In genomic region chr11:60018058-60018457, GRCh38 we compare ENCODE assay signal across 25 cellular contexts. TPM values are rescaled to one million over a fixed set of nuclear protein-coding genes. Genes with fewer than 3 reads are reported as not detected.
DNase-seq lines count a peak whose midpoint lies in the region; ATAC-seq, FAIRE-seq and TF ChIP-seq lines count a peak whose summit lies in the region.
"Had no signal": no experiment of that assay in that cellular context is flagged by ENCODE, and none has a peak within 500 bp of the region (broad histone marks: within the 10 kb centered on the region; RNA-seq: fewer than 3 reads in every experiment).

No MANE protein-coding gene starts in this region.

- H3K23me2 ChIP-seq in H1 (ENCODE audit: low read depth, low read length): no peaks in the 10 kb centered on the region

- H4K8ac ChIP-seq in H1 (ENCODE audit: extremely low read depth, insufficient read depth, low read length) (no peak overlapping the region), mesendoderm (ENCODE audit: low read depth, low read length) (no peak overlapping the region)

- POLR2A ChIA-PET in H1 (lab: Charles Lee; ENCODE audit: partially characterized antibody): no interaction called here

- H4K20me1 ChIP-seq in GM23338 (replicated peaks; ENCODE audit: insufficient read depth): no peaks in the 10 kb centered on the region
- H4K20me1 ChIP-seq in H1 (replicated peaks in 1 of 2; ENCODE audit: control insufficient read depth in 1 of 2, insufficient read depth in 2 of 2, low read length in 2 of 2): no peaks in the 10 kb centered on the region

- H2BK15ac ChIP-seq in H1 (ENCODE audit: low read length): no peak overlapping the region
- no peak overlapping the region for H2BK15ac ChIP-seq in mesendoderm (replicated peaks; ENCODE audit: low read depth)

- no peak overlapping the region for H3K56ac ChIP-seq in H1 (replicated peaks; ENCODE audit: insufficient read length, low read depth, low read length)
- no peak overlapping the region for H3K56ac ChIP-seq in mesendoderm (ENCODE audit: low read length)

- peaks cover 0 to 8% of the 10 kb centered on the region in 2 experiments; a peak in 1 of 4 replicates for H3K9me3 ChIP-seq in H1 (ENCODE audit: insufficient read depth in 2 of 2, low read depth in 1 of 2, low read length in 1 of 2)
- H3K9me3 ChIP-seq: A549 had no signal

- TF ChIP-seq EP300 in H1 (IDR thresholded peaks at IDR 0.05; ENCODE audit: borderline replicate concordance in 1 of 2, low read depth in 2 of 2, low read length in 2 of 2): no peak

- no peak overlapping the region for H3K4me3 Mint-ChIP-seq in GM23338
- H3K4me3 Mint-ChIP-seq: CD4-positive, alpha-beta memory T cell; H9 had no signal

- DNase-seq in GM23338 (ENCODE audit: low spot score) (peak; percentile 48), NB4 (ENCODE audit: low read depth) (peak; percentile 4), H1 (ENCODE audit: low read depth in 1 of 2, low spot score in 2 of 2) (no peak), mesendoderm (peak; percentile 11), GM20000 (ENCODE audit: low spot score) (no peak), lower leg skin (ENCODE audit: low spot score in 2 of 2) (no peak)
- DNase-seq: 8988T; ACHN; C1 segment of cervical spinal cord; Calu3; CD4-positive, alpha-beta memory T cell; COR-L47; DMS53; DMS79 treated with DMSO at 0.1 percent for 48 hours; GOT3; H9 had no signal

- H2AFZ ChIP-seq in GM23338 (no peak overlapping the region), H1 (ENCODE audit: low read length) (no peak overlapping the region)

- H4K5ac ChIP-seq in H1 (ENCODE audit: insufficient read length, low read depth, low read length) (no peak overlapping the region), mesendoderm (ENCODE audit: low read length) (no peak overlapping the region)

- H4K91ac ChIP-seq in H1 (replicated peaks; ENCODE audit: insufficient read length, low read length): no peak overlapping the region

- H3K23ac ChIP-seq in H1 (ENCODE audit: insufficient read length) (no peak overlapping the region), mesendoderm (ENCODE audit: low read length) (no peak overlapping the region)

- CTCF ChIA-PET in H1 (lab: Charles Lee; ENCODE audit: partially characterized antibody): no interaction called here

- H2BK120ac ChIP-seq in H1 (replicated peaks; ENCODE audit: low read depth, low read length): no peak overlapping the region
- no peak overlapping the region for H2BK120ac ChIP-seq in mesendoderm (ENCODE audit: low read depth, low read length)

- H3K27me3 ChIP-seq in GM23338 (ENCODE audit: insufficient read depth): no peaks in the 10 kb centered on the region
- no peaks in the 10 kb centered on the region for H3K27me3 ChIP-seq in H1 (replicated peaks in 1 of 4; ENCODE audit: control insufficient read depth in 3 of 4, extremely low read depth in 1 of 4, insufficient read depth in 3 of 4, low read length in 3 of 4)
- H3K27me3 ChIP-seq in mesendoderm (ENCODE audit: insufficient read depth, low read length, poor library complexity): no peaks in the 10 kb centered on the region

- H2BK20ac ChIP-seq in H1 (ENCODE audit: low read length): no peak overlapping the region

- no peak overlapping the region for H3K4me2 ChIP-seq in GM23338
- H3K4me2 ChIP-seq in H1 (ENCODE audit: insufficient read depth in 1 of 2, low read depth in 2 of 2, low read length in 2 of 2): no peak overlapping the region
- no peak overlapping the region for H3K4me2 ChIP-seq in mesendoderm (ENCODE audit: low read length)
- H3K4me2 ChIP-seq: A549 had no signal

- H3K4me3 ChIP-seq in GM23338: no peak overlapping the region
- no peak overlapping the region for H3K4me3 ChIP-seq in NB4 (ENCODE audit: low read depth, low read length)
- H3K4me3 ChIP-seq in H1 (ENCODE audit: extremely low read depth in 1 of 4, insufficient read depth in 2 of 4, low read depth in 3 of 4, low read length in 4 of 4): no peak overlapping the region
- no peak overlapping the region for H3K4me3 ChIP-seq in mesendoderm (ENCODE audit: low read length)
- no peak overlapping the region for H3K4me3 ChIP-seq in lower leg skin (ENCODE audit: low read depth, poor library complexity, severe bottlenecking)
- H3K4me3 ChIP-seq: A549 had no signal

- no peak overlapping the region for H2AK5ac ChIP-seq in H1 (ENCODE audit: low read depth, low read length)
- H2AK5ac ChIP-seq in mesendoderm (ENCODE audit: low read length): no peak overlapping the region

- no peak for TF ChIP-seq RAD21 in H1 (IDR thresholded peaks at IDR 0.05 in 1 of 2, conservative IDR thresholded peaks at IDR 0.05 in 1 of 2; ENCODE audit: low read depth in 2 of 2, low read length in 2 of 2)

- H3K79me2 ChIP-seq in GM23338 (replicated peaks; ENCODE audit: insufficient read depth): no peaks in the 10 kb centered on the region
- no peaks in the 10 kb centered on the region for H3K79me2 ChIP-seq in H1 (ENCODE audit: control insufficient read depth in 1 of 2, insufficient read depth in 2 of 2, low read length in 2 of 2)
- no peaks in the 10 kb centered on the region for H3K79me2 ChIP-seq in mesendoderm (ENCODE audit: control insufficient read depth, insufficient read depth, low read length)

- H3F3A ChIP-seq in GM23338 (replicated peaks; ENCODE audit: low read depth): no peaks in the 10 kb centered on the region

- H2BK5ac ChIP-seq in H1 (ENCODE audit: low read depth, low read length) (no peak overlapping the region), mesendoderm (ENCODE audit: low read length) (no peak overlapping the region)

- H3K4me1 Mint-ChIP-seq in GM23338: peaks cover 7% of the 10 kb centered on the region; the same call in 2 of the 3 replicates
- H3K4me1 Mint-ChIP-seq: CD4-positive, alpha-beta memory T cell had no signal

- intact Hi-C loops in lower leg skin (cut with DNase I; ENCODE audit: low total_unique reads): no loop called here

- H3K27me3 Mint-ChIP-seq in GM23338 (ENCODE audit: insufficient read depth, low read depth, poor library complexity): peaks cover 3% of the 10 kb centered on the region

- H3K4me1 ChIP-seq in GM23338 (ENCODE audit: insufficient read depth): peaks cover 9% of the 10 kb centered on the region; the same call in 1 of the 2 replicates
- peaks cover 0 to 5% (median 0%) of the 10 kb centered on the region in 4 experiments; a peak in 2 of 7 replicates for H3K4me1 ChIP-seq in H1 (replicated peaks in 1 of 4; ENCODE audit: control insufficient read depth in 3 of 4, insufficient read depth in 4 of 4, low read length in 3 of 4)
- no peaks in the 10 kb centered on the region for H3K4me1 ChIP-seq in mesendoderm (ENCODE audit: control insufficient read depth, low read depth, low read length)
- H3K4me1 ChIP-seq: A549 had no signal

- H3K4ac ChIP-seq in H1 (replicated peaks; ENCODE audit: insufficient read length, low read depth, low read length): no peak overlapping the region
- no peak overlapping the region for H3K4ac ChIP-seq in mesendoderm (ENCODE audit: low read depth, low read length)

- H3K79me1 ChIP-seq in H1 (ENCODE audit: low read depth, low read length) (no peaks in the 10 kb centered on the region), mesendoderm (ENCODE audit: low read length) (no peaks in the 10 kb centered on the region)

- H3K18ac ChIP-seq in H1 (ENCODE audit: extremely low read depth, low read length): no peak overlapping the region
- H3K18ac ChIP-seq in mesendoderm (ENCODE audit: low read length): no peak overlapping the region

- H3K36me3 Mint-ChIP-seq in GM23338 (ENCODE audit: low read depth): peaks cover 8% of the 10 kb centered on the region; the same call in 2 of the 3 replicates
- H3K36me3 Mint-ChIP-seq: CD4-positive, alpha-beta memory T cell had no signal

- H3K9me3 Mint-ChIP-seq in GM23338: peaks cover 4% of the 10 kb centered on the region; the same call in 2 of the 3 replicates

- TF ChIP-seq CTCF in GM23338 (conservative IDR thresholded peaks at IDR 0.05; ENCODE audit: low read depth in 2 of 2): no peak
- no peak for TF ChIP-seq CTCF in NB4 (IDR thresholded peaks at IDR 0.05; ENCODE audit: low read depth, low read length)
- TF ChIP-seq CTCF in H1 (IDR thresholded peaks at IDR 0.05; ENCODE audit: control extremely low read depth in 1 of 3, insufficient read depth in 1 of 3, low read depth in 1 of 3, low read length in 3 of 3): no peak
- no peak for TF ChIP-seq CTCF in GM20000 (IDR thresholded peaks at IDR 0.05; ENCODE audit: extremely low read depth, missing control alignments)
- TF ChIP-seq CTCF in lower leg skin (IDR thresholded peaks at IDR 0.05): no peak

- H3K9ac ChIP-seq in H1 (replicated peaks in 1 of 4; ENCODE audit: extremely low read depth in 1 of 4, low read depth in 3 of 4, low read length in 3 of 4) (no peak overlapping the region; a peak in 1 of 7 replicates), mesendoderm (ENCODE audit: low read length) (no peak overlapping the region)

- peak; percentile 64 for ATAC-seq in GM23338
- ATAC-seq in HG02885 (IDR thresholded peaks at IDR 0.05; ENCODE audit: poor library complexity, unreplicated experiment): no peak
- ATAC-seq in GM18498 (IDR thresholded peaks at IDR 0.05; ENCODE audit: unreplicated experiment): no peak
- ATAC-seq: A549, HCT116 had no signal

- WGBS in H1 (ENCODE audit: extremely low coverage in 1 of 2, insufficient coverage in 1 of 2, insufficient read length in 1 of 2, insufficient replicate concordance in 2 of 2, low coverage in 1 of 2, low lambda C conversion rate in 2 of 2, missing lambda C conversion rate in 1 of 2), 2 experiments: 73% methylated on average over 8 of the region's 8 CpGs; no CpG with 5 or more reads in 1 of the 2 experiments
- WGBS in mesendoderm (ENCODE audit: extremely low coverage, insufficient coverage, low lambda C conversion rate): no CpG with 5 or more reads among the region's 8 CpGs
- 59% methylated on average over 8 of the region's 8 CpGs for WGBS in lower leg skin, 2 donors

- no peak overlapping the region for H3K27ac Mint-ChIP-seq in GM23338
- H3K27ac Mint-ChIP-seq: CD4-positive, alpha-beta memory T cell; H9 had no signal

- no peak overlapping the region for H3K14ac ChIP-seq in H1 (ENCODE audit: insufficient read length)

- no peak overlapping the region for H3K27ac ChIP-seq in GM23338 (ENCODE audit: low read depth)
- no peak overlapping the region for H3K27ac ChIP-seq in H1 (ENCODE audit: low read depth, low read length)
- no peak overlapping the region for H3K27ac ChIP-seq in mesendoderm (ENCODE audit: low read depth, low read length)
- H3K27ac ChIP-seq: A549 had no signal

- TF ChIP-seq POLR2A in NB4 (IDR thresholded peaks at IDR 0.05; ENCODE audit: extremely low read depth, insufficient read length): no peak
- no peak for TF ChIP-seq POLR2A in H1 (IDR thresholded peaks at IDR 0.05; ENCODE audit: control extremely low read depth in 1 of 2, low read depth in 2 of 2, low read length in 2 of 2)
- TF ChIP-seq POLR2A in lower leg skin (IDR thresholded peaks at IDR 0.05): no peak

- peak; percentile 48 for FAIRE-seq in H1 (lab: Jason Lieb, UNC)
- FAIRE-seq: A549, G401.6, GM12892, GM19239 had no signal

- H3K9me2 ChIP-seq in GM23338 (ENCODE audit: insufficient read depth): no peaks in the 10 kb centered on the region

- no peak overlapping the region for H2BK12ac ChIP-seq in H1 (ENCODE audit: low read depth, low read length)

- no peaks in the 10 kb centered on the region for H3K36me3 ChIP-seq in GM23338 (ENCODE audit: insufficient read depth)
- H3K36me3 ChIP-seq in H1 (ENCODE audit: control insufficient read depth in 2 of 4, insufficient read depth in 4 of 4, low read length in 3 of 4): no peaks in the 10 kb centered on the region
- H3K36me3 ChIP-seq in mesendoderm (ENCODE audit: control insufficient read depth, insufficient read depth, low read length): no peaks in the 10 kb centered on the region

RNA-seq across cellular contexts. Expression of gene OOSP4B, which starts 1.1 kb away (rescaled TPM):
- not detected in 2 replicates for total RNA-seq in GM23338 (2014; rRNA removed; shearing (Covaris generic))
- polyA plus RNA-seq in GM23338 (2016; fragmentation: Nextera tagmentation; extraction: Ambion mirVana) (not detected in 2 replicates), H1 (2011; rRNA removed) (not detected in 2 replicates)
- total RNA-seq in H1 (2021; fragmentation: NEBNext Ultra II Directional; extraction: Animal tissue kit (Norgen Biotek cat#: 25700)): not detected in 2 replicates
- not detected for polyA plus RNA-seq in H1 (2011; cell fraction: cytosol; rRNA removed)
- not detected for polyA plus RNA-seq in H1 (2011; cell fraction: nucleus; rRNA removed)
- not detected in 4 replicates for polyA plus RNA-seq in H1 (2012, experiment 1 of 2)
- polyA plus RNA-seq in H1 (2012, experiment 2 of 2): not detected
- polyA plus RNA-seq in H1 (2013, experiment 1 of 2): not detected
- not detected for polyA plus RNA-seq in H1 (2013, experiment 2 of 2)
- not detected in 2 replicates for polyA minus RNA-seq in H1 (2011; rRNA and poly(A)+ RNA removed)
- polyA minus RNA-seq in H1 (2011; cell fraction: cytosol; rRNA and poly(A)+ RNA removed): not detected
- not detected for polyA minus RNA-seq in H1 (2011; cell fraction: nucleus; rRNA and poly(A)+ RNA removed)
- polyA plus RNA-seq in mesendoderm (2013, experiment 1 of 2): not detected
- polyA plus RNA-seq in mesendoderm (2013, experiment 2 of 2): not detected
- total RNA-seq in lower leg skin: not detected
- total RNA-seq: Calu3; CD4-positive, alpha-beta memory T cell; Daoy; H9 had no signal
- polyA plus RNA-seq: A549; BJ; CD4-positive, alpha-beta memory T cell had no signal

RNA-seq across cellular contexts. Expression of gene OOSP2, which starts 22.2 kb away (rescaled TPM):
- total RNA-seq in GM23338 (2014; rRNA removed; shearing (Covaris generic)): not detected in 2 replicates
- polyA plus RNA-seq in GM23338 (2016; fragmentation: Nextera tagmentation; extraction: Ambion mirVana) (not detected in 2 replicates), H1 (2011; rRNA removed) (not detected in 2 replicates)
- not detected in 2 replicates for total RNA-seq in H1 (2021; fragmentation: NEBNext Ultra II Directional; extraction: Animal tissue kit (Norgen Biotek cat#: 25700))
- polyA plus RNA-seq in H1 (2011; cell fraction: cytosol; rRNA removed): not detected
- not detected for polyA plus RNA-seq in H1 (2011; cell fraction: nucleus; rRNA removed)
- not detected in 4 replicates for polyA plus RNA-seq in H1 (2012, experiment 1 of 2)
- not detected for polyA plus RNA-seq in H1 (2012, experiment 2 of 2)
- polyA plus RNA-seq in H1 (2013, experiment 1 of 2): not detected
- not detected for polyA plus RNA-seq in H1 (2013, experiment 2 of 2)
- polyA minus RNA-seq in H1 (2011; rRNA and poly(A)+ RNA removed): not detected in 2 replicates
- polyA minus RNA-seq in H1 (2011; cell fraction: cytosol; rRNA and poly(A)+ RNA removed): not detected
- polyA minus RNA-seq in H1 (2011; cell fraction: nucleus; rRNA and poly(A)+ RNA removed): not detected
- polyA plus RNA-seq in mesendoderm (2013, experiment 1 of 2): not detected
- not detected for polyA plus RNA-seq in mesendoderm (2013, experiment 2 of 2)
- not detected for total RNA-seq in lower leg skin
- total RNA-seq: Calu3; CD4-positive, alpha-beta memory T cell; Daoy; H9 had no signal
- polyA plus RNA-seq: A549; BJ; CD4-positive, alpha-beta memory T cell had no signal

RNA-seq across cellular contexts. Expression of gene MS4A3, which starts 38.4 kb away (rescaled TPM):
- total RNA-seq in GM23338 (2014; rRNA removed; shearing (Covaris generic)): not detected in 2 replicates
- polyA plus RNA-seq in GM23338 (2016; fragmentation: Nextera tagmentation; extraction: Ambion mirVana) (not detected in 2 replicates), H1 (2011; rRNA removed) (not detected in 2 replicates)
- not detected in 2 replicates for total RNA-seq in H1 (2021; fragmentation: NEBNext Ultra II Directional; extraction: Animal tissue kit (Norgen Biotek cat#: 25700))
- polyA plus RNA-seq in H1 (2011; cell fraction: cytosol; rRNA removed): not detected
- polyA plus RNA-seq in H1 (2011; cell fraction: nucleus; rRNA removed): not detected
- polyA plus RNA-seq in H1 (2012, experiment 1 of 2): not detected in 4 replicates
- not detected for polyA plus RNA-seq in H1 (2012, experiment 2 of 2)
- not detected for polyA plus RNA-seq in H1 (2013, experiment 1 of 2)
- not detected for polyA plus RNA-seq in H1 (2013, experiment 2 of 2)
- not detected in 2 replicates for polyA minus RNA-seq in H1 (2011; rRNA and poly(A)+ RNA removed)
- not detected for polyA minus RNA-seq in H1 (2011; cell fraction: cytosol; rRNA and poly(A)+ RNA removed)
- polyA minus RNA-seq in H1 (2011; cell fraction: nucleus; rRNA and poly(A)+ RNA removed): not detected
- not detected for polyA plus RNA-seq in mesendoderm (2013, experiment 1 of 2)
- not detected for polyA plus RNA-seq in mesendoderm (2013, experiment 2 of 2)
- total RNA-seq in lower leg skin: not detected
- total RNA-seq: Calu3; CD4-positive, alpha-beta memory T cell; Daoy; H9 had no signal
- polyA plus RNA-seq: A549, BJ had no signal

RNA-seq across cellular contexts. Expression of gene OOSP4A, which starts 54.2 kb away (rescaled TPM):
- total RNA-seq in GM23338 (2014; rRNA removed; shearing (Covaris generic)): not detected in 2 replicates
- polyA plus RNA-seq in GM23338 (2016; fragmentation: Nextera tagmentation; extraction: Ambion mirVana) (not detected in 2 replicates), H1 (2011; rRNA removed) (not detected in 2 replicates)
- total RNA-seq in H1 (2021; fragmentation: NEBNext Ultra II Directional; extraction: Animal tissue kit (Norgen Biotek cat#: 25700)): not detected in 2 replicates
- not detected for polyA plus RNA-seq in H1 (2011; cell fraction: cytosol; rRNA removed)
- not detected for polyA plus RNA-seq in H1 (2011; cell fraction: nucleus; rRNA removed)
- polyA plus RNA-seq in H1 (2012, experiment 1 of 2): not detected in 4 replicates
- not detected for polyA plus RNA-seq in H1 (2012, experiment 2 of 2)
- not detected for polyA plus RNA-seq in H1 (2013, experiment 1 of 2)
- not detected for polyA plus RNA-seq in H1 (2013, experiment 2 of 2)
- not detected in 2 replicates for polyA minus RNA-seq in H1 (2011; rRNA and poly(A)+ RNA removed)
- polyA minus RNA-seq in H1 (2011; cell fraction: cytosol; rRNA and poly(A)+ RNA removed): not detected
- polyA minus RNA-seq in H1 (2011; cell fraction: nucleus; rRNA and poly(A)+ RNA removed): not detected
- polyA plus RNA-seq in mesendoderm (2013, experiment 1 of 2): not detected
- not detected for polyA plus RNA-seq in mesendoderm (2013, experiment 2 of 2)
- not detected for total RNA-seq in lower leg skin
- total RNA-seq: Calu3; CD4-positive, alpha-beta memory T cell; Daoy; H9 had no signal
- polyA plus RNA-seq: A549; BJ; CD4-positive, alpha-beta memory T cell had no signal

Comparison
In these comparisons a context has a peak if more than half of its experiments do, and no peak if none do; other contexts are left out.
1. DNase-seq: peak in GM23338 (single experiment), NB4 (single experiment) and mesendoderm (single experiment); none in H1 (0 of 2), GM20000 (single experiment) and lower leg skin (0 of 2).